In the genomic region with DNA sequence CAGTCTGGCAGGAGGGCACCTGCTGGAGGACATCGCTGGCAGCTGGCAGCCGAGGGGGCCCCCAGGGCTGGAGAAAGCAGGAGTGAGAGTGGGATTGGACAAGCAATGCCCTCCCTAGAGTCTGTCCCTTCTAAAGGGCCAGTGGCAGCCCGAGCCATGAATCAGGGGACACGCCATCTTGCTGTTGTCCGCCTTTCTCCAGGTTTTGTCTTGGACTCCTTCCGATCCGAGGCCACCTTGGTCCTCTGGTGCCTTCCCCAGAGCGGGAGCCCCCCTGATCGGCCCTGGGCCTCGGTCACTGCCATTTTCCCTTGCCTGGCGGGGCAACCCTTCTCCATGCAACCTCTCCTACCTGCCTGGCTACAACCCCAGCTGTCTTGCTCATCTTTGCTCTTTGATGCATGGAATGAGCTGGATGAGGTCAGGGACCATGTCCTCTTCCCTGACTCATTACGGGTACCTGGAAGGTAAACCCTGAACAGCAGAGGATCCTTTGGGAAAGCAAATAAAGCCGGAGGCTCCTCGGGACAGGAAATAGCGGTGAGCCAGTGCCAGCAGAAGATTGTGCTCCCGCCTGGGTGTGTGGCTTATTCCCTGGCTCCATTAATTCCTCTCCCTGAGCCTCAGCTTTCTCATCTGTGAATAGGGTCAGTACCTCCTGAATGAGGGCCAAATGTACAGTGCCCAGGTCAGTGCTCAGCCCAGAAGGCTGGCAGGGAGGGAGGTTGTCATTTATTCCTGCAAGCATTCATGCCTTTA, we compare ENCODE assay signal across 1 cellular context.
TF ChIP-seq lines count a peak whose summit lies in the region.

No MANE protein-coding gene starts in this region.

TF ChIP-seq in IMR-90, 13 proteins besides CTCF, POLR2A, EP300 and RAD21 (continued from another document):
- TF ChIP-seq, protein P1, sequence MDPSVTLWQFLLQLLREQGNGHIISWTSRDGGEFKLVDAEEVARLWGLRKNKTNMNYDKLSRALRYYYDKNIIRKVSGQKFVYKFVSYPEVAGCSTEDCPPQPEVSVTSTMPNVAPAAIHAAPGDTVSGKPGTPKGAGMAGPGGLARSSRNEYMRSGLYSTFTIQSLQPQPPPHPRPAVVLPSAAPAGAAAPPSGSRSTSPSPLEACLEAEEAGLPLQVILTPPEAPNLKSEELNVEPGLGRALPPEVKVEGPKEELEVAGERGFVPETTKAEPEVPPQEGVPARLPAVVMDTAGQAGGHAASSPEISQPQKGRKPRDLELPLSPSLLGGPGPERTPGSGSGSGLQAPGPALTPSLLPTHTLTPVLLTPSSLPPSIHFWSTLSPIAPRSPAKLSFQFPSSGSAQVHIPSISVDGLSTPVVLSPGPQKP (IDR thresholded peaks at IDR 0.05; ENCODE audit: borderline replicate concordance, low read depth, low read length) = no peak
- no peak for TF ChIP-seq CEBPB (IDR thresholded peaks at IDR 0.05; ENCODE audit: low read depth, low read length)
TF ChIP-seq in IMR-90: peak in this region for 0.
